In the genomic region with DNA sequence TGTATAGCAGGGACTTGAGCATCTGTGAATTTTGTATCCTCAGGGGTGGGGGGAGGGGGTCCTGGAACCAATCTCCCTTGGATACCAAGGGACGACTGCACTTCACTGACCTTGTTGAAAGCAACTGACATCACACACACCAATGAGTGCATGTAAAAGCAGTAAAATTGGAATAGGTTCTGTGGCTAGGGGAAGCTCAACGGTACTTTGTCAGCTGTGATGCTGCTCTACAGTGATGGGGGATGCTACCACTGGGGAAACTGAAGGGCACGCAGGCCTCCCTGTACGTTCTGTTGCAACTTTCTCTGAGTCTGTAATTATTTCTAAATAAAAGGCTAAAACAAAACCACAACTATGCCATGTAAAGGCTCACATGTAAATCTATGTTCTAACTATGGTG, we compare ENCODE assay signal across 25 cellular contexts. TPM values are rescaled to one million over a fixed set of nuclear protein-coding genes. Genes with fewer than 3 reads are reported as not detected.
"Had no signal": no experiment of that assay in that cellular context is flagged by ENCODE, and none has a peak within 500 bp of the region (broad histone marks: within the 10 kb centered on the region; RNA-seq: fewer than 3 reads in every experiment).

No MANE protein-coding gene starts in this region.

- H3K27ac Mint-ChIP-seq: activated B cell treated with CpG ODN at 0.5 μM for 24 hours; activated CD4-positive, alpha-beta T cell treated with anti-CD3 and anti-CD28 coated beads for 36 hours; activated naive CD4-positive, alpha-beta T cell treated with anti-CD3 and anti-CD28 coated beads, Interleukin-2, amount 10 ng/mL, durations not matched to agents 7 days and 5 days; activated T-cell treated with anti-CD3 and anti-CD28 coated beads, Interleukin-2, amount 50 U/mL, for 72 hours; effector memory CD8-positive, alpha-beta T cell; neural progenitor cell; stimulated activated naive CD8-positive, alpha-beta T cell treated with anti-CD3 and anti-CD28 coated beads, Interleukin-15, Interleukin-2, amounts not matched to agents 100 ng/mL and 50 ng/mL, for 24 hours; T-helper 17 cell had no signal

- FAIRE-seq: endothelial cell of umbilical vein, keratinocyte had no signal

- H3K4me3 Mint-ChIP-seq: activated B cell treated with CpG ODN at 0.5 μM for 24 hours; activated CD4-positive, alpha-beta T cell treated with anti-CD3 and anti-CD28 coated beads for 36 hours; activated naive CD4-positive, alpha-beta T cell treated with anti-CD3 and anti-CD28 coated beads, Interleukin-2, amount 10 ng/mL, durations not matched to agents 7 days and 5 days; activated T-cell treated with anti-CD3 and anti-CD28 coated beads, Interleukin-2, amount 50 U/mL, for 72 hours; central memory CD8-positive, alpha-beta T cell; effector memory CD8-positive, alpha-beta T cell; neural progenitor cell; stimulated activated naive CD8-positive, alpha-beta T cell treated with anti-CD3 and anti-CD28 coated beads, Interleukin-15, Interleukin-2, amounts not matched to agents 100 ng/mL and 50 ng/mL, for 24 hours; T-helper 17 cell had no signal

- H3K9me3 Mint-ChIP-seq: activated B cell treated with CpG ODN at 0.5 μM for 24 hours; activated naive CD4-positive, alpha-beta T cell treated with anti-CD3 and anti-CD28 coated beads, Interleukin-2, amount 10 ng/mL, durations not matched to agents 7 days and 5 days; activated T-cell treated with anti-CD3 and anti-CD28 coated beads, Interleukin-2, amount 50 U/mL, for 72 hours; central memory CD8-positive, alpha-beta T cell; effector memory CD8-positive, alpha-beta T cell; neural progenitor cell; stimulated activated naive CD8-positive, alpha-beta T cell treated with anti-CD3 and anti-CD28 coated beads, Interleukin-15, Interleukin-2, amounts not matched to agents 100 ng/mL and 50 ng/mL, for 24 hours had no signal

- H3K27ac ChIP-seq: ascending aorta, breast epithelium, colonic mucosa, gastroesophageal sphincter, heart left ventricle, neural progenitor cell, thyroid gland had no signal

- DNase-seq: activated B cell treated with CpG ODN at 0.5 μM for 24 hours; activated CD4-positive, alpha-beta T cell treated with anti-CD3 and anti-CD28 coated beads for 36 hours; activated CD4-positive, alpha-beta T cell treated with anti-CD3 and anti-CD28 coated beads, Interleukin-2, amount 50 U/mL, for 4 hours; activated effector memory CD4-positive, alpha-beta T cell treated with anti-CD3 and anti-CD28 coated beads, Interleukin-2, amount 50 U/mL, for 16 hours; activated naive CD4-positive, alpha-beta T cell treated with anti-CD3 and anti-CD28 coated beads, Interleukin-2, amount 10 ng/mL, durations not matched to agents 7 days and 5 days; activated T-cell treated with anti-CD3 and anti-CD28 coated beads, Interleukin-2, amount 50 U/mL, for 72 hours; colonic mucosa; dorsolateral prefrontal cortex; effector memory CD8-positive, alpha-beta T cell; heart left ventricle; left colon; mesendoderm; mucosa of descending colon; substantia nigra; SW 1271; T-helper 17 cell; thyroid gland had no signal

- H3K9me3 ChIP-seq: ascending aorta, breast epithelium, colonic mucosa, gastroesophageal sphincter, mucosa of descending colon, thyroid gland had no signal

- H3K36me3 Mint-ChIP-seq: activated naive CD4-positive, alpha-beta T cell treated with anti-CD3 and anti-CD28 coated beads, Interleukin-2, amount 10 ng/mL, durations not matched to agents 7 days and 5 days had no signal

- H3K4me3 ChIP-seq: ascending aorta, breast epithelium, colonic mucosa, dorsolateral prefrontal cortex, gastroesophageal sphincter, heart left ventricle, mucosa of descending colon, neural progenitor cell, thyroid gland had no signal

- H3K27me3 ChIP-seq: ascending aorta, breast epithelium, colonic mucosa, dorsolateral prefrontal cortex, gastroesophageal sphincter, heart left ventricle, neural progenitor cell, thyroid gland had no signal

- H3K27me3 Mint-ChIP-seq: activated CD4-positive, alpha-beta T cell treated with anti-CD3 and anti-CD28 coated beads for 36 hours; central memory CD8-positive, alpha-beta T cell; stimulated activated naive CD8-positive, alpha-beta T cell treated with anti-CD3 and anti-CD28 coated beads, Interleukin-15, Interleukin-2, amounts not matched to agents 100 ng/mL and 50 ng/mL, for 24 hours had no signal

- H3K4me1 ChIP-seq: ascending aorta, breast epithelium, colonic mucosa, neural progenitor cell, thyroid gland had no signal

- H3K36me3 ChIP-seq: ascending aorta, breast epithelium, colonic mucosa, neural progenitor cell had no signal

- H3K4me1 Mint-ChIP-seq: activated B cell treated with CpG ODN at 0.5 μM for 24 hours; central memory CD8-positive, alpha-beta T cell; T-helper 17 cell had no signal

RNA-seq across cellular contexts. Expression of a gene that starts 47.1 kb away (rescaled TPM):
- polyA plus RNA-seq: endothelial cell of umbilical vein had no signal
